8 cellular contexts compared by ENCODE assay signal in the genomic region with DNA sequence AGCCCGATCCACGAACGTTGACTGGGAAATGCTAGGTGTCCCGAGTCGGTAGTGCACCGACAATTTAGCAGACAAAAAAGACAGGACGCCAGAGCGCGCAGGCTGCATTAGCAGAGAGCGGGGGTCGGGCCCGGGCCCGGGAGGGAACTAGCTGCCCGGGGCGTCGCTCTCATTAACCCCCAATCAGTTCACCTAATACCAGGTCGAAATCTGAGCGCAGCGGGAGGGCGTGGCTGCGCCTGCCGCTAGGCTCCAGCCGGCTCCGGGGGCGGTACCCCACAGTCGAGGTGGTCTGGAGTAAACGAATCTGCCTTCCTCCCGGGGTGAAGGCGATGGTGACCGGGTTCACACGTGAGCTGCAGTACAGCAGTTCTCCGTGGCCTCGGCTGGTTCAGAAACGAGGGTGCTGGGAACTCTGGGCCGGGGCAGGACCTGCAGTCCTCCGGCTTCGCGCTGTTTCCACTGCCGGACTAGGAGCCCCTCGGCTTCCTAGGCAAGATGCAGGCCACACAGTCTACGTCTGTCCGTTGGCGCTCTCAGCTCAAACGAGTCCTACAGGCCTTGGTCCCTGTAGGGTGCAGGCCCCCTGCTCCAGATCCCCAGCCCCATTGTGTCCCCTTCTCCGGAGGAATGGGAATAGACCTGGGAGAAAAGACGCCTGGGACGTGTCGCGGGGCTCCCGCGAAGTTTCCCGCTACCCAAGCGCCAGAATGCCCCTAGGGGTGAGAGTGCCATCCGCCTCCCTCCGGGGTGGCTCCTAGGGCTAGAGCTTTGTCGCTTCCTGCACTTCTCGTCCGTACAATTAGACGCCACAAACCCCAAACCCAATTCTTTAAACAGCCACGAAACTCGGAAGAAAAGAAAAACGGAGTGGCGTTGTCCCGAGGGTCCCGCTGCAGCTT. TPM values are rescaled to one million over a fixed set of nuclear protein-coding genes. Genes with fewer than 3 reads are reported as not detected.
A peak's percentile ranks its signal among the peaks of the same experiment; 100 is the strongest.
DNase-seq lines count a peak whose midpoint lies in the region; ATAC-seq and TF ChIP-seq lines count a peak whose summit lies in the region.

No MANE protein-coding gene starts in this region.

- H3K36me3 Mint-ChIP-seq in CD8-positive, alpha-beta T cell: peaks cover 26% of the 10 kb centered on the region
- H3K36me3 Mint-ChIP-seq in activated naive CD4-positive, alpha-beta T cell treated with anti-CD3 and anti-CD28 coated beads, Interleukin-2, amount 10 ng/mL, durations not matched to agents 7 days and 5 days: peaks cover 35% of the 10 kb centered on the region

- POLR2A ChIA-PET in CD8-positive, alpha-beta T cell (lab: Charles Lee): interaction anchor here (0.6 to 3.8 kb wide), 16 partner anchors 9 to 184 kb away, joined by 3 to 38 read pairs (median 7); no protein-coding TSS in a partner anchor

- no peaks in the 10 kb centered on the region for H3K9me3 Mint-ChIP-seq in CD8-positive, alpha-beta T cell
- H3K9me3 Mint-ChIP-seq in activated naive CD4-positive, alpha-beta T cell treated with anti-CD3 and anti-CD28 coated beads, Interleukin-2, amount 10 ng/mL, durations not matched to agents 7 days and 5 days: no peaks in the 10 kb centered on the region

- peaks cover 38% of the 10 kb centered on the region for H3K4me1 Mint-ChIP-seq in CD8-positive, alpha-beta T cell (ENCODE audit: low read depth)
- peaks cover 49% of the 10 kb centered on the region for H3K4me1 Mint-ChIP-seq in activated naive CD4-positive, alpha-beta T cell treated with anti-CD3 and anti-CD28 coated beads, Interleukin-2, amount 10 ng/mL, durations not matched to agents 7 days and 5 days

- CTCF ChIA-PET in CD8-positive, alpha-beta T cell (lab: Charles Lee): interaction anchor here (0.8 to 7.1 kb wide), 22 partner anchors 8 to 488 kb away, joined by 3 to 54 read pairs (median 5); no protein-coding TSS in a partner anchor
- CTCF ChIA-PET in activated naive CD4-positive, alpha-beta T cell treated with anti-CD3 and anti-CD28 coated beads, Interleukin-2, amount 10 ng/mL, durations not matched to agents 7 days and 5 days (lab: Charles Lee): interaction anchor here (0.8 to 5.8 kb wide), 18 partner anchors 10 to 184 kb away, joined by 3 to 52 read pairs (median 8); no protein-coding TSS in a partner anchor

- DNase-seq in CD8-positive, alpha-beta T cell: peak; percentile 38 to 78 (median 64)
- DNase-seq in SJSA1 (ENCODE audit: low read depth in 1 of 2, low spot score in 2 of 2) (peak in 1 of 2 experiments; percentile 19), NCI-H774 (lab: John Stamatoyannopoulos, UW) (no peak)
- peak; percentile 76 for DNase-seq in activated naive CD4-positive, alpha-beta T cell treated with anti-CD3 and anti-CD28 coated beads, Interleukin-2, amount 10 ng/mL, durations not matched to agents 7 days and 5 days
- peak; percentile 70 to 71 for DNase-seq in stimulated activated CD4-positive, alpha-beta T cell treated with anti-CD3 and anti-CD28 coated beads, Interleukin-1b, Interleukin-23, amount 100 ng/mL, for 4 hours (ENCODE audit: low read depth in 2 of 2)

- peak overlapping the region; percentile 94 for H3K27ac Mint-ChIP-seq in CD8-positive, alpha-beta T cell
- H3K27ac Mint-ChIP-seq in activated naive CD4-positive, alpha-beta T cell treated with anti-CD3 and anti-CD28 coated beads, Interleukin-2, amount 10 ng/mL, durations not matched to agents 7 days and 5 days: peak overlapping the region; percentile 94

- H3K27me3 Mint-ChIP-seq in CD8-positive, alpha-beta T cell (ENCODE audit: low read depth): no peaks in the 10 kb centered on the region
- peaks cover 5% of the 10 kb centered on the region for H3K27me3 Mint-ChIP-seq in activated naive CD4-positive, alpha-beta T cell treated with anti-CD3 and anti-CD28 coated beads, Interleukin-2, amount 10 ng/mL, durations not matched to agents 7 days and 5 days

- peak; percentile 28 for TF ChIP-seq CTCF in CD8-positive, alpha-beta T cell (IDR thresholded peaks at IDR 0.05)

- intact Hi-C loops in CD8-positive, alpha-beta T cell (cut with DNase I, micrococcal nuclease): loop anchor here (1.0 to 10.0 kb wide), 14 partner anchors 8 to 1460 kb away; a partner anchor contains a TSS

- H3K9ac ChIP-seq in iPS-15b (ENCODE audit: low read depth, low read length): no peak overlapping the region

- peak overlapping the region; percentile 67 for H3K27ac ChIP-seq in CD8-positive, alpha-beta T cell (ENCODE audit: low read depth, low read length)
- H3K27ac ChIP-seq in SJSA1: no peak overlapping the region

- H3K27me3 ChIP-seq in CD8-positive, alpha-beta T cell (ENCODE audit: insufficient read depth, low read length): no peaks in the 10 kb centered on the region
- H3K27me3 ChIP-seq in SJSA1 (replicated peaks): peaks cover 62% of the 10 kb centered on the region
- H3K27me3 ChIP-seq in iPS-15b (ENCODE audit: control insufficient read depth, insufficient read depth, low read length): peaks cover 99% of the 10 kb centered on the region

- no peaks in the 10 kb centered on the region for H3K36me3 ChIP-seq in CD8-positive, alpha-beta T cell (ENCODE audit: insufficient read depth, low read length)
- H3K36me3 ChIP-seq in SJSA1: no peaks in the 10 kb centered on the region
- no peaks in the 10 kb centered on the region for H3K36me3 ChIP-seq in iPS-15b (ENCODE audit: control insufficient read depth, insufficient read depth, low read length)

- peak overlapping the region; percentile 95 for H3K4me3 Mint-ChIP-seq in CD8-positive, alpha-beta T cell
- peak overlapping the region; percentile 86 for H3K4me3 Mint-ChIP-seq in activated naive CD4-positive, alpha-beta T cell treated with anti-CD3 and anti-CD28 coated beads, Interleukin-2, amount 10 ng/mL, durations not matched to agents 7 days and 5 days

- no peaks in the 10 kb centered on the region for H3K9me3 ChIP-seq in CD8-positive, alpha-beta T cell (ENCODE audit: low read length)
- H3K9me3 ChIP-seq in SJSA1 (replicated peaks) (peaks cover 3% of the 10 kb centered on the region), iPS-15b (ENCODE audit: control insufficient read depth, insufficient read depth, low read length) (no peaks in the 10 kb centered on the region)

- ATAC-seq in CD8-positive, alpha-beta T cell: peak; percentile 35
- ATAC-seq in GM19351 (IDR thresholded peaks at IDR 0.05; ENCODE audit: unreplicated experiment): peak; percentile 29
- ATAC-seq in HG03460 (IDR thresholded peaks at IDR 0.05; ENCODE audit: unreplicated experiment): peak; percentile 20

- H3K4me3 ChIP-seq in CD8-positive, alpha-beta T cell (ENCODE audit: low read depth, low read length): peak overlapping the region; percentile 94
- H3K4me3 ChIP-seq in SJSA1: 0 out of 2 replicates have a peak overlapping the region, but pooled peaks have one; percentile 19
- H3K4me3 ChIP-seq in iPS-15b (ENCODE audit: low read depth, low read length): peak overlapping the region; percentile 65

- peaks cover 38% of the 10 kb centered on the region for H3K4me1 ChIP-seq in CD8-positive, alpha-beta T cell (ENCODE audit: insufficient read depth, low read length)
- peaks cover 13% of the 10 kb centered on the region for H3K4me1 ChIP-seq in SJSA1 (replicated peaks)
- peaks cover 5% of the 10 kb centered on the region for H3K4me1 ChIP-seq in iPS-15b (ENCODE audit: control insufficient read depth, insufficient read depth, low read length)

RNA-seq across cellular contexts. Expression of a gene that starts 2.0 kb away (rescaled TPM):
- total RNA-seq in CD8-positive, alpha-beta T cell: 10 to 100 TPM; 30.6 to 32.6 TPM
- total RNA-seq in SJSA1 (2014; rRNA removed; shearing (Covaris generic)): 0.16 TPM in 1 of 2 replicates, not detected in the other

Comparison
In these comparisons a context has a peak if more than half of its experiments do, and no peak if none do; other contexts are left out.
1. H3K4me3 ChIP-seq: peak in every context shown above with its lines; median percentile 94 in CD8-positive, alpha-beta T cell; 65 in iPS-15b; 19 in SJSA1.
2. RNA of a gene that starts 2.0 kb away (total RNA-seq): 30.6 to 32.6 TPM in CD8-positive, alpha-beta T cell; 0.16 TPM in SJSA1; every median in the first group is over 10 times any median in the second.
3. Peak in every context shown above with its lines, with median percentiles within 50 percentile points of each other: ATAC-seq.